21 cellular contexts compared by ENCODE assay signal in the genomic region with DNA sequence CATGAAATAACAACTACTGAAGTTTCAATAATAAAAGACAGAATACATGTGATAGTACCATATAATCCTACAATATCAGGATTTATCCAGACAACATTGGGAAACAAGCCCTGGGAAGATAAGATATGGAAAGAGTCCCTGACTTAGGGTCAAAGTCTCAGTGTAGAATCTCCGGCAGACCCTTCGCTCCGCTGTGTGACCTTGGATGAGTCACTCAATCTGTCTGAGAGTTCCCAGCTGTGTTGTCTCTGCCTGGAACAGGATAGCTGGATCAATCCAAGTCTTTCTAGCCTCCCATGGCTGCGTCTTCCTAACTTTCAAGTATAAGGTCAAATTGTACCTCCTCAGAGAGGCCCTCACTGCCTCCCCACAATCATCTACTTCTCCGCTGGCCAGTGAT.
"Had no signal": no experiment of that assay in that cellular context is flagged by ENCODE, and none has a peak within 500 bp of the region (broad histone marks: within the 10 kb centered on the region; RNA-seq: fewer than 3 reads in every experiment).

No MANE protein-coding gene starts in this region.

- FAIRE-seq: endometrium, frontal cortex, islet of Langerhans, keratinocyte had no signal

- H3K4me1 ChIP-seq: colonic mucosa, foreskin keratinocyte, gastroesophageal sphincter, heart left ventricle, left lung, lower lobe of right lung had no signal

- H3K27ac ChIP-seq: colonic mucosa, epithelial cell of prostate, foreskin keratinocyte, gastroesophageal sphincter, heart left ventricle, left lung, lower lobe of right lung had no signal

- H3K27me3 ChIP-seq: colonic mucosa, foreskin keratinocyte, gastroesophageal sphincter, heart left ventricle, left lung had no signal

- DNase-seq: cortex of kidney; effector CD8-positive, alpha-beta T cell; effector memory CD8-positive, alpha-beta T cell; endodermal cell; erythroblast; foreskin keratinocyte; heart left ventricle; hippocampal formation; left cardiac atrium; left lung; left ventricle myocardium superior; lower lobe of right lung; mesenchymal stem cell had no signal

- H3K9me3 ChIP-seq: colonic mucosa, gastroesophageal sphincter, heart left ventricle, left lung, lower lobe of right lung had no signal

- ATAC-seq: effector memory CD8-positive, alpha-beta T cell; esophagus mucosa; foreskin keratinocyte; gastroesophageal sphincter; heart left ventricle; left cardiac atrium; left lung; left ventricle myocardium superior; lower lobe of right lung had no signal

- H3K36me3 ChIP-seq: colonic mucosa, gastroesophageal sphincter, heart left ventricle, left lung, lower lobe of right lung had no signal

- H3K4me3 ChIP-seq: colonic mucosa, gastroesophageal sphincter, heart left ventricle, left lung, lower lobe of right lung had no signal
